Comparison of ENCODE assay signal across 17 cellular contexts in the genomic region with DNA sequence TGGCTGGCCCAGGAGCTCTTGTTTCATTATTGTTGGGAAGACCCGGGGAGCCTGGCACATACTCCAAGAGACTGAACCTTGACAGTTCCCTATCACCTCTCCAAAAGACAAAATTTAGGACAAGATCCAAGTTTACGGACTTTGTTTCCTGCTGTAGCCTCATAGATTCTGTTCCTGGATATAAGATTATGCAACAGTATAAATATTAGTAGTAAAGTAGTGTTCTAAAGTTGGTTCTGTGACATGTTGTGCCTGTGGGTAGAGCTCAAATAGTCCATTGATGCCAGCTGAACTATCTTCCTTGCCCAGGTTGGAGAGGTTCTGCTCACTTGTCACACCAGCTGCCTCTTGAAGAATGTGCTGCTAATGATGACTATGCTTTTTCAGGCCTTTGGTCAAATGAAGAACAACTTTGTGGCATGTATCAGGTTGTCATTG.
DNase-seq lines count a peak whose midpoint lies in the region; ATAC-seq and TF ChIP-seq lines count a peak whose summit lies in the region.
"Had no signal": no experiment of that assay in that cellular context is flagged by ENCODE, and none has a peak within 500 bp of the region (broad histone marks: within the 10 kb centered on the region; RNA-seq: fewer than 3 reads in every experiment).

No MANE protein-coding gene starts in this region.

- no peak for DNase-seq in left ventricle myocardium inferior
- no peak for DNase-seq in left cardiac atrium
- DNase-seq in SK-N-MC (ENCODE audit: low read depth, low spot score): no peak
- no peak for DNase-seq in lower lobe of right lung
- DNase-seq in upper lobe of left lung: no peak
- DNase-seq in activated T-cell treated with anti-CD3 and anti-CD28 coated beads, Interleukin-2, amount 50 U/mL, for 72 hours: no peak
- DNase-seq in NCI-H187 treated with DMSO at 0.1 percent for 48 hours (lab: John Stamatoyannopoulos, UW): no peak
- no peak for DNase-seq in activated CD8-positive, alpha-beta T cell treated with anti-CD3 and anti-CD28 coated beads for 36 hours
- DNase-seq: ACHN, AML-193, Caco-2, HCEC 1CT, NCI-H1436 treated with DMSO at 0.1 percent for 48 hours, NCI-H2081, PC-9 had no signal

- H3K36me3 ChIP-seq in left ventricle myocardium inferior (no peaks in the 10 kb centered on the region), SK-N-MC (ENCODE audit: insufficient read depth, low read length) (no peaks in the 10 kb centered on the region), lower lobe of right lung (no peaks in the 10 kb centered on the region), upper lobe of left lung (no peaks in the 10 kb centered on the region)
- H3K36me3 ChIP-seq: SJSA1 had no signal

- no peak overlapping the region for H3K27ac Mint-ChIP-seq in activated T-cell treated with anti-CD3 and anti-CD28 coated beads, Interleukin-2, amount 50 U/mL, for 72 hours
- no peak overlapping the region for H3K27ac Mint-ChIP-seq in activated CD8-positive, alpha-beta T cell treated with anti-CD3 and anti-CD28 coated beads for 36 hours

- H3K4me1 ChIP-seq in left ventricle myocardium inferior: peaks cover 43% of the 10 kb centered on the region
- peaks cover 28% of the 10 kb centered on the region for H3K4me1 ChIP-seq in lower lobe of right lung
- peaks cover 6 to 26% (median 21%) of the 10 kb centered on the region in 4 donors for H3K4me1 ChIP-seq in upper lobe of left lung
- H3K4me1 ChIP-seq: Caco-2, SJSA1 had no signal

- TF ChIP-seq CTCF in left ventricle myocardium inferior (IDR thresholded peaks at IDR 0.05; ENCODE audit: borderline replicate concordance) (no peak), lower lobe of right lung (IDR thresholded peaks at IDR 0.05) (no peak), upper lobe of left lung (IDR thresholded peaks at IDR 0.05) (no peak)
- TF ChIP-seq CTCF in activated CD8-positive, alpha-beta T cell treated with anti-CD3 and anti-CD28 coated beads for 36 hours (IDR thresholded peaks at IDR 0.05): no peak

- no peaks in the 10 kb centered on the region for H3K9me3 ChIP-seq in left ventricle myocardium inferior (replicated peaks)
- no peaks in the 10 kb centered on the region for H3K9me3 ChIP-seq in SK-N-MC (ENCODE audit: low read depth, low read length)
- H3K9me3 ChIP-seq in lower lobe of right lung: no peaks in the 10 kb centered on the region
- no peaks in the 10 kb centered on the region for H3K9me3 ChIP-seq in upper lobe of left lung
- H3K9me3 ChIP-seq: Caco-2, SJSA1 had no signal

- intact Hi-C loops in left ventricle myocardium inferior (cut with micrococcal nuclease): no loop called here
- intact Hi-C loops in left cardiac atrium (cut with DNase I): no loop called here
- intact Hi-C loops in lower lobe of right lung (cut with DNase I): no loop called here
- intact Hi-C loops in activated CD8-positive, alpha-beta T cell treated with anti-CD3 and anti-CD28 coated beads for 36 hours (cut with micrococcal nuclease): no loop called here

- H3K27me3 Mint-ChIP-seq in activated T-cell treated with anti-CD3 and anti-CD28 coated beads, Interleukin-2, amount 50 U/mL, for 72 hours (ENCODE audit: low read depth): peaks cover 5% of the 10 kb centered on the region
- no peaks in the 10 kb centered on the region for H3K27me3 Mint-ChIP-seq in activated CD8-positive, alpha-beta T cell treated with anti-CD3 and anti-CD28 coated beads for 36 hours

- POLR2A ChIA-PET in activated CD8-positive, alpha-beta T cell treated with anti-CD3 and anti-CD28 coated beads for 36 hours (lab: Charles Lee): no interaction called here

- H3K4me1 Mint-ChIP-seq in activated T-cell treated with anti-CD3 and anti-CD28 coated beads, Interleukin-2, amount 50 U/mL, for 72 hours (ENCODE audit: low read depth): no peaks in the 10 kb centered on the region
- H3K4me1 Mint-ChIP-seq in activated CD8-positive, alpha-beta T cell treated with anti-CD3 and anti-CD28 coated beads for 36 hours (ENCODE audit: low read depth): no peaks in the 10 kb centered on the region

- ATAC-seq in left cardiac atrium (no peak), lower lobe of right lung (no peak), upper lobe of left lung (ENCODE audit: low FRiP score in 2 of 2) (no peak)
- ATAC-seq in activated T-cell treated with anti-CD3 and anti-CD28 coated beads, Interleukin-2, amount 50 U/mL, for 72 hours (replicated peaks in 1 of 2): no peak
- ATAC-seq in activated CD8-positive, alpha-beta T cell treated with anti-CD3 and anti-CD28 coated beads for 36 hours: no peak

- H3K4me3 Mint-ChIP-seq in activated T-cell treated with anti-CD3 and anti-CD28 coated beads, Interleukin-2, amount 50 U/mL, for 72 hours: no peak overlapping the region
- H3K4me3 Mint-ChIP-seq in activated CD8-positive, alpha-beta T cell treated with anti-CD3 and anti-CD28 coated beads for 36 hours: no peak overlapping the region

- H3K27me3 ChIP-seq in left ventricle myocardium inferior (ENCODE audit: low read depth): no peaks in the 10 kb centered on the region
- H3K27me3 ChIP-seq in lower lobe of right lung (ENCODE audit: low read depth): no peaks in the 10 kb centered on the region
- H3K27me3 ChIP-seq in upper lobe of left lung: no peaks in the 10 kb centered on the region
- H3K27me3 ChIP-seq: SJSA1 had no signal

- CTCF ChIA-PET in activated CD8-positive, alpha-beta T cell treated with anti-CD3 and anti-CD28 coated beads for 36 hours (lab: Charles Lee): no interaction called here

- 45 to 74% methylated on average over 2 of the region's 2 CpGs for WGBS in upper lobe of left lung, 2 donors

- H3K9me3 Mint-ChIP-seq in activated T-cell treated with anti-CD3 and anti-CD28 coated beads, Interleukin-2, amount 50 U/mL, for 72 hours: no peaks in the 10 kb centered on the region
- H3K9me3 Mint-ChIP-seq in activated CD8-positive, alpha-beta T cell treated with anti-CD3 and anti-CD28 coated beads for 36 hours: no peaks in the 10 kb centered on the region

- no peak overlapping the region for H3K9ac ChIP-seq in SK-N-MC (ENCODE audit: insufficient read length)

- H3K36me3 Mint-ChIP-seq in activated T-cell treated with anti-CD3 and anti-CD28 coated beads, Interleukin-2, amount 50 U/mL, for 72 hours (ENCODE audit: insufficient read depth in 2 of 2): peaks cover 0 to 2% of the 10 kb centered on the region in 2 donors
- no peaks in the 10 kb centered on the region for H3K36me3 Mint-ChIP-seq in activated CD8-positive, alpha-beta T cell treated with anti-CD3 and anti-CD28 coated beads for 36 hours (ENCODE audit: low read depth)

- H3K27ac ChIP-seq in left ventricle myocardium inferior (replicated peaks): peak overlapping the region; percentile 80
- H3K27ac ChIP-seq in SK-N-MC: no peak overlapping the region
- H3K27ac ChIP-seq in lower lobe of right lung: peak overlapping the region; percentile 22
- H3K27ac ChIP-seq in upper lobe of left lung: peak overlapping the region in 3 of 4 donors; percentile 9 to 84 (median 22)
- H3K27ac ChIP-seq: HL-60, PC-9, SJSA1 had no signal

- H3K4me3 ChIP-seq in left ventricle myocardium inferior (no peak overlapping the region), SK-N-MC (peak overlapping the region; percentile 49), lower lobe of right lung (no peak overlapping the region), upper lobe of left lung (no peak overlapping the region)
- H3K4me3 ChIP-seq: PC-9, SJSA1 had no signal

- no peak for TF ChIP-seq EP300 in upper lobe of left lung (IDR thresholded peaks at IDR 0.05)

- no peak for TF ChIP-seq POLR2A in upper lobe of left lung (IDR thresholded peaks at IDR 0.05)
